Comparison of ENCODE assay signal across 8 cellular contexts in genomic region chr19:54190503-54190941, GRCh38. TPM values are rescaled to one million over a fixed set of nuclear protein-coding genes. Genes with fewer than 3 reads are reported as not detected.
DNase-seq lines count a peak whose midpoint lies in the region; ATAC-seq and TF ChIP-seq lines count a peak whose summit lies in the region.

No MANE protein-coding gene starts in this region.

- H3K4me2 ChIP-seq in KMS-11 = no peak overlapping the region

- no peaks in the 10 kb centered on the region for H4K20me1 ChIP-seq in KMS-11 (ENCODE audit: insufficient read depth)

- TF ChIP-seq POLR2A in erythroblast (IDR thresholded peaks at IDR 0.05; ENCODE audit: low read length) = no peak

- H3K79me2 ChIP-seq in KMS-11 (ENCODE audit: insufficient read depth, low read depth) = peaks cover 3% of the 10 kb centered on the region; the same call in 1 of the 2 replicates

- peak overlapping the region; percentile 93 for H3K9ac ChIP-seq in KMS-11
- peak overlapping the region; percentile 94 to 98 for H3K9ac ChIP-seq in mucosa of rectum (ENCODE audit: low read depth in 1 of 2, low read length in 2 of 2)

- H3K27me3 ChIP-seq in KMS-11 (ENCODE audit: insufficient read depth, low read depth) (no peaks in the 10 kb centered on the region), mucosa of rectum (ENCODE audit: control insufficient read depth in 2 of 2, insufficient read depth in 2 of 2, low read length in 2 of 2) (no peaks in the 10 kb centered on the region)

- H3K27ac ChIP-seq in KMS-11 (peak overlapping the region; percentile 94), mucosa of rectum (ENCODE audit: low read depth in 2 of 2, low read length in 2 of 2) (peak overlapping the region; percentile 100)

- H3K4me1 ChIP-seq in KMS-11 (ENCODE audit: low read depth, poor library complexity, severe bottlenecking) = peaks cover 18% of the 10 kb centered on the region
- peaks cover 32 to 38% of the 10 kb centered on the region in 2 donors for H3K4me1 ChIP-seq in mucosa of rectum (ENCODE audit: control insufficient read depth in 2 of 2, insufficient read depth in 2 of 2, low read length in 2 of 2)

- H3K9me3 ChIP-seq in mucosa of rectum (ENCODE audit: control insufficient read depth in 2 of 2, low read length in 2 of 2) = no peaks in the 10 kb centered on the region

- ATAC-seq in GM21825 (IDR thresholded peaks at IDR 0.05; ENCODE audit: unreplicated experiment) = peak; percentile 40

- H2AFZ ChIP-seq in KMS-11 (ENCODE audit: low read depth) = peak overlapping the region; percentile 70

- H3K36me3 ChIP-seq in KMS-11 (ENCODE audit: insufficient read depth) (no peaks in the 10 kb centered on the region), mucosa of rectum (ENCODE audit: control insufficient read depth in 2 of 2, insufficient read depth in 2 of 2, low read length in 2 of 2) (peaks cover 12 to 22% of the 10 kb centered on the region in 2 donors)

- H3K4me3 ChIP-seq in KMS-11 (IDR thresholded peaks at IDR 0.05; ENCODE audit: insufficient read depth, low read depth, low read length) = no peak overlapping the region
- H3K4me3 ChIP-seq in mucosa of rectum (ENCODE audit: low read length in 2 of 2) = peak overlapping the region; percentile 77 to 91

- TF ChIP-seq CTCF in KMS-11 (conservative IDR thresholded peaks at IDR 0.05; ENCODE audit: low read depth, low read length) = no peak

- DNase-seq in DMS114 treated with DMSO at 0.1 percent for 48 hours (lab: John Stamatoyannopoulos, UW; ENCODE audit: unreplicated experiment) (peak; percentile 98), erythroblast (lab: John Stamatoyannopoulos, UW) (peak; percentile 100)
- peak; percentile 100 for DNase-seq in activated T-cell treated with anti-CD3 and anti-CD28 coated beads, Interleukin-2, amount 50 U/mL, for 48 hours
- DNase-seq in stimulated activated CD8-positive, alpha-beta memory T cell treated with anti-CD3 and anti-CD28 coated beads, Interleukin-4, amount 100 ng/mL, for 24 hours (ENCODE audit: low read depth) = peak; percentile 100

TF ChIP-seq in PFSK-1, 5 proteins besides CTCF, POLR2A, EP300 and RAD21:
- TF ChIP-seq SIN3A (IDR thresholded peaks at IDR 0.05; ENCODE audit: borderline replicate concordance, insufficient read depth, low read length) = no peak
- TF ChIP-seq FOXP2 (optimal IDR thresholded peaks at IDR 0.05; ENCODE audit: borderline replicate concordance, extremely low read depth, extremely low read length, insufficient read depth) = peak; percentile 73
- no peak for TF ChIP-seq TAF1 (IDR thresholded peaks at IDR 0.05; ENCODE audit: borderline replicate concordance, insufficient read depth, low read length)
- no peak for TF ChIP-seq POLR2AphosphoS5 (IDR thresholded peaks at IDR 0.05; ENCODE audit: low read depth, low read length)
- TF ChIP-seq REST (IDR thresholded peaks at IDR 0.05; ENCODE audit: insufficient read depth in 1 of 2, low read depth in 2 of 2, low read length in 2 of 2) = no peak

RNA-seq across cellular contexts. Expression of gene TSEN34, which starts 0.6 kb away (rescaled TPM):
- 80.0 TPM for polyA plus RNA-seq in PFSK-1 (2012; ENCODE audit: insufficient read length, low read depth)

RNA-seq across cellular contexts. Expression of gene MBOAT7, which starts 1.1 kb away (rescaled TPM):
- 89.9 TPM for polyA plus RNA-seq in PFSK-1 (2012; ENCODE audit: insufficient read length, low read depth)

RNA-seq across cellular contexts. Expression of gene RPS9, which starts 10.1 kb away (rescaled TPM):
- 2,406 TPM for polyA plus RNA-seq in PFSK-1 (2012; ENCODE audit: insufficient read length, low read depth)

RNA-seq across cellular contexts. Expression of gene TMC4, which starts 17.6 kb away (rescaled TPM):
- 0.60 TPM for polyA plus RNA-seq in PFSK-1 (2012; ENCODE audit: insufficient read length, low read depth)

RNA-seq across cellular contexts. Expression of gene LENG1, which starts 31.0 kb away (rescaled TPM):
- 33.5 TPM for polyA plus RNA-seq in PFSK-1 (2012; ENCODE audit: insufficient read length, low read depth)
